8 cellular contexts compared by ENCODE assay signal in genomic region chr5:95081500-95082355, GRCh38.
A peak's percentile ranks its signal among the peaks of the same experiment; 100 is the strongest.
DNase-seq lines count a peak whose midpoint lies in the region; ATAC-seq and TF ChIP-seq lines count a peak whose summit lies in the region.

No MANE protein-coding gene starts in this region.

- H3K4me2 ChIP-seq in SK-N-SH: peak overlapping the region; percentile 62

- H3K4me1 Mint-ChIP-seq in effector memory CD8-positive, alpha-beta T cell (ENCODE audit: low read depth in 2 of 2): peaks cover 0 to 2% of the 10 kb centered on the region in 2 donors
- peaks cover 13% of the 10 kb centered on the region for H3K4me1 Mint-ChIP-seq in mesothelial cell of epicardium

- CTCF ChIA-PET in SK-N-SH (lab: Yijun Ruan, JAX): interaction anchor here (0.6 kb wide), 1 partner anchor 28 kb away, joined by 3 read pairs; no protein-coding TSS in a partner anchor

- H3K79me2 ChIP-seq in SK-N-SH (ENCODE audit: insufficient read depth): no peaks in the 10 kb centered on the region

- no peaks in the 10 kb centered on the region for H3K9me3 ChIP-seq in SK-N-SH

- peak overlapping the region; percentile 45 to 58 for H3K4me3 ChIP-seq in SK-N-SH (ENCODE audit: low read depth in 2 of 2, low read length in 1 of 2)

- H3K27ac Mint-ChIP-seq in effector memory CD8-positive, alpha-beta T cell: no peak overlapping the region
- H3K27ac Mint-ChIP-seq in mesothelial cell of epicardium: no peak overlapping the region

- no peaks in the 10 kb centered on the region for H3K36me3 Mint-ChIP-seq in effector memory CD8-positive, alpha-beta T cell (ENCODE audit: insufficient read depth)
- H3K36me3 Mint-ChIP-seq in mesothelial cell of epicardium: no peaks in the 10 kb centered on the region

- TF ChIP-seq RAD21 in SK-N-SH (IDR thresholded peaks at IDR 0.05; ENCODE audit: low read length): no peak

- H3K4me3 Mint-ChIP-seq in effector memory CD8-positive, alpha-beta T cell: peak overlapping the region in 1 of 2 donors; percentile 48
- peak overlapping the region; percentile 30 for H3K4me3 Mint-ChIP-seq in mesothelial cell of epicardium

- H3K9ac ChIP-seq in SK-N-SH: peak overlapping the region; percentile 44; the same call in 1 of the 2 replicates

- TF ChIP-seq EP300 in SK-N-SH (IDR thresholded peaks at IDR 0.05; ENCODE audit: borderline replicate concordance in 1 of 2, low read depth in 1 of 2, low read length in 1 of 2): peak in 1 of 2 experiments; percentile 39; a peak in 1 of 4 replicates

- H3K36me3 ChIP-seq in SK-N-SH (replicated peaks in 1 of 2; ENCODE audit: control insufficient read depth in 1 of 2, insufficient read depth in 2 of 2, low read length in 1 of 2): no peaks in the 10 kb centered on the region

- no peaks in the 10 kb centered on the region for H4K20me1 ChIP-seq in SK-N-SH (ENCODE audit: insufficient read depth)

- WGBS in SK-N-SH (ENCODE audit: low lambda C conversion rate): 5% methylated on average over 8 of the region's 8 CpGs

- peak; percentile 87 for ATAC-seq in GM19455 (IDR thresholded peaks at IDR 0.05; ENCODE audit: unreplicated experiment)
- ATAC-seq in HG03457 (IDR thresholded peaks at IDR 0.05; ENCODE audit: unreplicated experiment): peak; percentile 88
- ATAC-seq in effector memory CD8-positive, alpha-beta T cell (replicated peaks): peak; percentile 58

- peak overlapping the region; percentile 66 for H2AFZ ChIP-seq in SK-N-SH (ENCODE audit: low read depth)

- no peak for TF ChIP-seq CTCF in SK-N-SH (IDR thresholded peaks at IDR 0.05)
- TF ChIP-seq CTCF in mesothelial cell of epicardium (IDR thresholded peaks at IDR 0.05; ENCODE audit: unreplicated experiment): no peak

- no peaks in the 10 kb centered on the region for H3K9me3 Mint-ChIP-seq in effector memory CD8-positive, alpha-beta T cell
- H3K9me3 Mint-ChIP-seq in mesothelial cell of epicardium: no peaks in the 10 kb centered on the region

- H3F3A ChIP-seq in SK-N-SH (replicated peaks; ENCODE audit: insufficient read depth): peaks cover 9% of the 10 kb centered on the region

- DNase-seq in EL: peak; percentile 78
- DNase-seq in SK-N-SH: no peak
- no peak for DNase-seq in effector memory CD8-positive, alpha-beta T cell
- no peak for DNase-seq in mesothelial cell of epicardium (ENCODE audit: low spot score in 2 of 2, unreplicated experiment in 2 of 2)
- DNase-seq in NCI-H345 treated with DMSO at 0.1 percent for 48 hours (lab: John Stamatoyannopoulos, UW; ENCODE audit: unreplicated experiment): no peak
- DNase-seq in NCI-H1694 treated with DMSO at 0.1 percent for 48 hours (lab: John Stamatoyannopoulos, UW): no peak

- H3K4me1 ChIP-seq in SK-N-SH (ENCODE audit: control insufficient read depth in 1 of 2, insufficient read depth in 2 of 2, low read depth in 1 of 2, low read length in 1 of 2): peaks cover 0 to 9% of the 10 kb centered on the region in 2 experiments; a peak in 1 of 4 replicates

- H3K27me3 ChIP-seq in SK-N-SH (ENCODE audit: insufficient read depth): no peaks in the 10 kb centered on the region

- H3K27ac ChIP-seq in SK-N-SH (ENCODE audit: low read depth in 2 of 2, low read length in 1 of 2): peak overlapping the region; percentile 66 to 76

- POLR2A ChIA-PET in SK-N-SH (lab: Yijun Ruan, JAX): no interaction called here

- H3K9me2 ChIP-seq in SK-N-SH: no peaks in the 10 kb centered on the region

- no peaks in the 10 kb centered on the region for H3K27me3 Mint-ChIP-seq in effector memory CD8-positive, alpha-beta T cell
- no peaks in the 10 kb centered on the region for H3K27me3 Mint-ChIP-seq in mesothelial cell of epicardium (ENCODE audit: low read depth)

TF ChIP-seq in SK-N-SH, 30 proteins besides CTCF, POLR2A, EP300 and RAD21:
- peak; percentile 54; the same call in 1 of the 2 replicates for TF ChIP-seq JUND (IDR thresholded peaks at IDR 0.05)
- no peak; the same call in 1 of the 2 replicates for TF ChIP-seq YY1 (IDR thresholded peaks at IDR 0.05; ENCODE audit: low read depth)
- no peak for TF ChIP-seq IRF3 (IDR thresholded peaks at IDR 0.05; ENCODE audit: low read depth, low read length)
- TF ChIP-seq MAX (IDR thresholded peaks at IDR 0.05; ENCODE audit: low read depth): peak; percentile 24; the same call in 1 of the 2 replicates
- TF ChIP-seq USF1 (IDR thresholded peaks at IDR 0.05; ENCODE audit: borderline replicate concordance, low read depth): no peak
- TF ChIP-seq FOSL2 (IDR thresholded peaks at IDR 0.05; ENCODE audit: borderline replicate concordance, low read depth): peak; percentile 54; the same call in 1 of the 2 replicates
- TF ChIP-seq, protein P1, sequence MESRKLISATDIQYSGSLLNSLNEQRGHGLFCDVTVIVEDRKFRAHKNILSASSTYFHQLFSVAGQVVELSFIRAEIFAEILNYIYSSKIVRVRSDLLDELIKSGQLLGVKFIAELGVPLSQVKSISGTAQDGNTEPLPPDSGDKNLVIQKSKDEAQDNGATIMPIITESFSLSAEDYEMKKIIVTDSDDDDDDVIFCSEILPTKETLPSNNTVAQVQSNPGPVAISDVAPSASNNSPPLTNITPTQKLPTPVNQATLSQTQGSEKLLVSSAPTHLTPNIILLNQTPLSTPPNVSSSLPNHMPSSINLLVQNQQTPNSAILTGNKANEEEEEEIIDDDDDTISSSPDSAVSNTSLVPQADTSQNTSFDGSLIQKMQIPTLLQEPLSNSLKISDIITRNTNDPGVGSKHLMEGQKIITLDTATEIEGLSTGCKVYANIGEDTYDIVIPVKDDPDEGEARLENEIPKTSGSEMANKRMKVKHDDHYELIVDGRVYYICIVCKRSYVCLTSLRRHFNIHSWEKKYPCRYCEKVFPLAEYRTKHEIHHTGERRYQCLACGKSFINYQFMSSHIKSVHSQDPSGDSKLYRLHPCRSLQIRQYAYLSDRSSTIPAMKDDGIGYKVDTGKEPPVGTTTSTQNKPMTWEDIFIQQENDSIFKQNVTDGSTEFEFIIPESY (IDR thresholded peaks at IDR 0.05; ENCODE audit: borderline replicate concordance, low read depth): no peak
- TF ChIP-seq TCF12 (IDR thresholded peaks at IDR 0.05): peak; percentile 40; the same call in 1 of the 2 replicates
- TF ChIP-seq POLR2AphosphoS5 (IDR thresholded peaks at IDR 0.05; ENCODE audit: low read depth, low read length): peak; percentile 52; the same call in 1 of the 2 replicates
- 0 out of 2 replicates have a peak, but pooled peaks have one; percentile 17 for TF ChIP-seq NFIC (IDR thresholded peaks at IDR 0.05; ENCODE audit: borderline replicate concordance)
- no peak for TF ChIP-seq EZH2phosphoT487 (IDR thresholded peaks at IDR 0.05; ENCODE audit: borderline replicate concordance, low read depth)
- TF ChIP-seq TAF1 (IDR thresholded peaks at IDR 0.05; ENCODE audit: borderline replicate concordance, low read depth, low read length): peak; percentile 57; the same call in 1 of the 2 replicates
